22 cellular contexts compared by ENCODE assay signal in genomic region chr2:238633426-238634328, GRCh38.
"Had no signal": no experiment of that assay in that cellular context is flagged by ENCODE, and none has a peak within 500 bp of the region (broad histone marks: within the 10 kb centered on the region; RNA-seq: fewer than 3 reads in every experiment).

No MANE protein-coding gene starts in this region.

- H3K4me1 Mint-ChIP-seq: endodermal cell, naive B cell had no signal

- H3K27me3 Mint-ChIP-seq: dendritic cell treated with granulocyte-macrophage colony-stimulating factor and Interleukin-4, amounts not matched to agents 40 ng/mL and 50 ng/mL, for 4 days; naive B cell had no signal

- H3K27ac Mint-ChIP-seq: dendritic cell treated with granulocyte-macrophage colony-stimulating factor and Interleukin-4, amounts not matched to agents 40 ng/mL and 50 ng/mL, for 4 days; effector memory CD8-positive, alpha-beta T cell; endodermal cell; mesothelial cell of epicardium had no signal

- ATAC-seq: effector memory CD8-positive, alpha-beta T cell; esophagus mucosa; gastrocnemius medialis; left lung; lower lobe of right lung; mucosa of descending colon had no signal

- H3K36me3 Mint-ChIP-seq: mesothelial cell of epicardium, naive B cell had no signal

- DNase-seq: colonic mucosa; cortex of kidney; effector CD8-positive, alpha-beta T cell; effector memory CD8-positive, alpha-beta T cell; endodermal cell; esophagus squamous epithelium; foreskin fibroblast; foreskin melanocyte; gastrocnemius medialis; glutamatergic neuron; heart right ventricle; hippocampal formation; left cardiac atrium; left lung; left ventricle myocardium superior; lower lobe of right lung; mesenchymal stem cell; mucosa of descending colon; naive B cell had no signal

- H3K9me3 Mint-ChIP-seq: dendritic cell treated with granulocyte-macrophage colony-stimulating factor and Interleukin-4, amounts not matched to agents 40 ng/mL and 50 ng/mL, for 4 days; effector memory CD8-positive, alpha-beta T cell; endodermal cell; mesothelial cell of epicardium; naive B cell had no signal

- H3K4me3 Mint-ChIP-seq: dendritic cell treated with granulocyte-macrophage colony-stimulating factor and Interleukin-4, amounts not matched to agents 40 ng/mL and 50 ng/mL, for 4 days; effector memory CD8-positive, alpha-beta T cell; endodermal cell; mesothelial cell of epicardium; naive B cell had no signal
